Comparison of ENCODE assay signal across 1 cellular context in genomic region chr1:27021347-27022031, GRCh38.
TF ChIP-seq lines count a peak whose summit lies in the region.

No MANE protein-coding gene starts in this region.

TF ChIP-seq in K562, 482 proteins besides CTCF, POLR2A, EP300 and RAD21 (continued from another document and continues in another):
- TF ChIP-seq ELK1 (CRISPR knock-in tag; IDR thresholded peaks at IDR 0.05) (no peak), ZNF174 (CRISPR knock-in tag; IDR thresholded peaks at IDR 0.05) (no peak), HOXB6 (CRISPR knock-in tag; IDR thresholded peaks at IDR 0.05; ENCODE audit: borderline replicate concordance) (no peak), PBX2 (CRISPR knock-in tag; IDR thresholded peaks at IDR 0.05; ENCODE audit: low read depth) (no peak), PBX2 (tag; conservative IDR thresholded peaks at IDR 0.05; ENCODE audit: low read depth) (peak; percentile 23; the same call in 1 of the 2 replicates), RNF2 (IDR thresholded peaks at IDR 0.05) (no peak), LCOR (CRISPR knock-in tag; IDR thresholded peaks at IDR 0.05) (no peak), ZNF75A (CRISPR knock-in tag; IDR thresholded peaks at IDR 0.05) (no peak), PRMT5 (CRISPR knock-in tag; IDR thresholded peaks at IDR 0.05) (no peak), IRF2 (CRISPR knock-in tag; IDR thresholded peaks at IDR 0.05) (no peak), MLLT1 (IDR thresholded peaks at IDR 0.05) (no peak), ZNF668 (CRISPR knock-in tag; IDR thresholded peaks at IDR 0.05) (no peak), HNRNPH1 (optimal IDR thresholded peaks at IDR 0.05; ENCODE audit: low read depth, low read length) (no peak), FOXP1 (CRISPR knock-in tag; IDR thresholded peaks at IDR 0.05) (no peak), TEAD2 (tag; IDR thresholded peaks at IDR 0.05) (no peak), HINFP (tag; conservative IDR thresholded peaks at IDR 0.05; ENCODE audit: low read depth) (0 out of 2 replicates have a peak, but pooled peaks have one; percentile 42), USF2 (CRISPR knock-in tag; IDR thresholded peaks at IDR 0.05) (peak; percentile 11; the same call in 1 of the 2 replicates), BACH1 (tag; IDR thresholded peaks at IDR 0.05) (no peak), RNF219 (CRISPR knock-in tag; IDR thresholded peaks at IDR 0.05) (no peak), ZNF76 (CRISPR knock-in tag; IDR thresholded peaks at IDR 0.05; ENCODE audit: borderline replicate concordance) (no peak), MEF2A (IDR thresholded peaks at IDR 0.05; ENCODE audit: control insufficient read depth, low read depth, low read length) (no peak), POLR2B (IDR thresholded peaks at IDR 0.05; ENCODE audit: low read depth, partially characterized antibody) (no peak), ZNF384 (IDR thresholded peaks at IDR 0.05; ENCODE audit: low read depth, low read length) (no peak), SAFB (IDR thresholded peaks at IDR 0.05; ENCODE audit: borderline replicate concordance, low read depth, low read length) (no peak), ZNF407 (IDR thresholded peaks at IDR 0.05; ENCODE audit: low read depth) (no peak), TSHZ1 (CRISPR knock-in tag; IDR thresholded peaks at IDR 0.05) (no peak), ZNF263 (CRISPR knock-in tag; IDR thresholded peaks at IDR 0.05; ENCODE audit: borderline replicate concordance) (no peak), TFAP4 (CRISPR knock-in tag; IDR thresholded peaks at IDR 0.05; ENCODE audit: borderline replicate concordance) (no peak; the same call in 1 of the 2 replicates), HMBOX1 (IDR thresholded peaks at IDR 0.05) (no peak), ETS2 (tag; IDR thresholded peaks at IDR 0.05; ENCODE audit: borderline replicate concordance, poor library complexity, severe bottlenecking) (no peak), HDAC6 (IDR thresholded peaks at IDR 0.05; ENCODE audit: low read depth, low read length) (no peak), SRSF7 (optimal IDR thresholded peaks at IDR 0.05; ENCODE audit: low read depth, low read length) (no peak)
